1 cellular context compared by ENCODE assay signal in genomic region chr12:68884251-68884650, GRCh38.
TF ChIP-seq lines count a peak whose summit lies in the region.

No MANE protein-coding gene starts in this region.

TF ChIP-seq in HepG2, 621 proteins besides CTCF, POLR2A, EP300 and RAD21 (continued from another document):
- no peak for TF ChIP-seq FOXO4 (CRISPR knock-in tag; conservative IDR thresholded peaks at IDR 0.05)
- TF ChIP-seq ZNF10 (CRISPR knock-in tag; IDR thresholded peaks at IDR 0.05; ENCODE audit: borderline replicate concordance, low read depth): no peak
- TF ChIP-seq HNRNPLL (IDR thresholded peaks at IDR 0.05; ENCODE audit: low read depth, low read length, poor library complexity, severe bottlenecking): no peak
- no peak for TF ChIP-seq ZNF18 (CRISPR knock-in tag; IDR thresholded peaks at IDR 0.05; ENCODE audit: insufficient replicate concordance)
- TF ChIP-seq ZNF224 (CRISPR knock-in tag; IDR thresholded peaks at IDR 0.05): no peak
- no peak for TF ChIP-seq PHF5A (CRISPR knock-in tag; IDR thresholded peaks at IDR 0.05; ENCODE audit: low read depth, unreplicated experiment)
- TF ChIP-seq, protein P1, sequence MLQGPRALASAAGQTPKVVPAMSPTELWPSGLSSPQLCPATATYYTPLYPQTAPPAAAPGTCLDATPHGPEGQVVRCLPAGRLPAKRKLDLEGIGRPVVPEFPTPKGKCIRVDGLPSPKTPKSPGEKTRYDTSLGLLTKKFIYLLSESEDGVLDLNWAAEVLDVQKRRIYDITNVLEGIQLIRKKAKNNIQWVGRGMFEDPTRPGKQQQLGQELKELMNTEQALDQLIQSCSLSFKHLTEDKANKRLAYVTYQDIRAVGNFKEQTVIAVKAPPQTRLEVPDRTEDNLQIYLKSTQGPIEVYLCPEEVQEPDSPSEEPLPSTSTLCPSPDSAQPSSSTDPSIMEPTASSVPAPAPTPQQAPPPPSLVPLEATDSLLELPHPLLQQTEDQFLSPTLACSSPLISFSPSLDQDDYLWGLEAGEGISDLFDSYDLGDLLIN (CRISPR knock-in tag; IDR thresholded peaks at IDR 0.05; ENCODE audit: borderline replicate concordance): no peak
- TF ChIP-seq, protein P2, sequence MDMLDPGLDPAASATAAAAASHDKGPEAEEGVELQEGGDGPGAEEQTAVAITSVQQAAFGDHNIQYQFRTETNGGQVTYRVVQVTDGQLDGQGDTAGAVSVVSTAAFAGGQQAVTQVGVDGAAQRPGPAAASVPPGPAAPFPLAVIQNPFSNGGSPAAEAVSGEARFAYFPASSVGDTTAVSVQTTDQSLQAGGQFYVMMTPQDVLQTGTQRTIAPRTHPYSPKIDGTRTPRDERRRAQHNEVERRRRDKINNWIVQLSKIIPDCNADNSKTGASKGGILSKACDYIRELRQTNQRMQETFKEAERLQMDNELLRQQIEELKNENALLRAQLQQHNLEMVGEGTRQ (IDR thresholded peaks at IDR 0.05; ENCODE audit: low read depth, low read length): no peak
- TF ChIP-seq, protein P2 (CRISPR knock-in tag; IDR thresholded peaks at IDR 0.05; ENCODE audit: borderline replicate concordance): no peak
- no peak for TF ChIP-seq PCBP1 (IDR thresholded peaks at IDR 0.05; ENCODE audit: borderline replicate concordance, low read depth, low read length)
- TF ChIP-seq, protein P3, sequence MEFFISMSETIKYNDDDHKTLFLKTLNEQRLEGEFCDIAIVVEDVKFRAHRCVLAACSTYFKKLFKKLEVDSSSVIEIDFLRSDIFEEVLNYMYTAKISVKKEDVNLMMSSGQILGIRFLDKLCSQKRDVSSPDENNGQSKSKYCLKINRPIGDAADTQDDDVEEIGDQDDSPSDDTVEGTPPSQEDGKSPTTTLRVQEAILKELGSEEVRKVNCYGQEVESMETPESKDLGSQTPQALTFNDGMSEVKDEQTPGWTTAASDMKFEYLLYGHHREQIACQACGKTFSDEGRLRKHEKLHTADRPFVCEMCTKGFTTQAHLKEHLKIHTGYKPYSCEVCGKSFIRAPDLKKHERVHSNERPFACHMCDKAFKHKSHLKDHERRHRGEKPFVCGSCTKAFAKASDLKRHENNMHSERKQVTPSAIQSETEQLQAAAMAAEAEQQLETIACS (CRISPR knock-in tag; IDR thresholded peaks at IDR 0.05): no peak
- no peak for TF ChIP-seq BCL6 (CRISPR knock-in tag; IDR thresholded peaks at IDR 0.05)
- no peak for TF ChIP-seq ZNF629 (CRISPR knock-in tag; conservative IDR thresholded peaks at IDR 0.05)
- no peak for TF ChIP-seq ZZZ3 (CRISPR knock-in tag; IDR thresholded peaks at IDR 0.05; ENCODE audit: borderline replicate concordance)
- TF ChIP-seq SETDB1 (CRISPR knock-in tag; IDR thresholded peaks at IDR 0.05; ENCODE audit: borderline replicate concordance): no peak
- TF ChIP-seq MAX (IDR thresholded peaks at IDR 0.05): no peak
- no peak for TF ChIP-seq IKZF5 (CRISPR knock-in tag; IDR thresholded peaks at IDR 0.05)
